Comparison of ENCODE assay signal across 7 cellular contexts in genomic region chr20:1118004-1118335, GRCh38. TPM values are rescaled to one million over a fixed set of nuclear protein-coding genes. Genes with fewer than 3 reads are reported as not detected.
DNase-seq lines count a peak whose midpoint lies in the region; ATAC-seq and TF ChIP-seq lines count a peak whose summit lies in the region.

No MANE protein-coding gene starts in this region.

- H4K20me1 ChIP-seq in HCT116 (ENCODE audit: insufficient read depth) = no peaks in the 10 kb centered on the region
- peaks cover 8% of the 10 kb centered on the region for H4K20me1 ChIP-seq in hepatocyte (ENCODE audit: insufficient read depth, poor library complexity, severe bottlenecking)

- peak overlapping the region; percentile 25 for H3K27ac ChIP-seq in HCT116 (ENCODE audit: low read depth, low read length)
- peak overlapping the region; percentile 61 for H3K27ac ChIP-seq in hepatocyte
- H3K27ac ChIP-seq in spleen = peak overlapping the region; percentile 82 to 91 (median 86)

- peak overlapping the region; percentile 85 for H3K27ac Mint-ChIP-seq in activated B cell treated with CpG ODN at 0.5 μM for 24 hours

- H3K36me3 ChIP-seq in HCT116 (ENCODE audit: control insufficient read depth in 1 of 2, insufficient read depth in 2 of 2, low read length in 2 of 2) (peaks cover 0 to 11% of the 10 kb centered on the region in 2 experiments; a peak in 2 of 4 replicates), hepatocyte (replicated peaks; ENCODE audit: insufficient read depth, low read depth) (no peaks in the 10 kb centered on the region), spleen (peaks cover 0 to 22% (median 3%) of the 10 kb centered on the region in 6 donors)

- H3K4me1 ChIP-seq in HCT116 (ENCODE audit: control insufficient read depth in 1 of 2, insufficient read depth in 2 of 2, low read length in 2 of 2) (peaks cover 14 to 19% of the 10 kb centered on the region in 2 experiments), hepatocyte (ENCODE audit: insufficient read depth) (peaks cover 19% of the 10 kb centered on the region), spleen (peaks cover 31 to 53% (median 49%) of the 10 kb centered on the region in 6 donors)

- peaks cover 46% of the 10 kb centered on the region for H3K79me2 ChIP-seq in HCT116 (ENCODE audit: insufficient read depth, low read length)
- H3K79me2 ChIP-seq in hepatocyte = peaks cover 48% of the 10 kb centered on the region

- no peak for TF ChIP-seq CTCF in HCT116 (IDR thresholded peaks at IDR 0.05 in 2 of 3, conservative IDR thresholded peaks at IDR 0.05 in 1 of 3; ENCODE audit: borderline replicate concordance in 1 of 3, insufficient read depth in 1 of 3, low read depth in 2 of 3, low read length in 2 of 3)
- no peak for TF ChIP-seq CTCF in activated B cell treated with CpG ODN at 0.5 μM for 24 hours (IDR thresholded peaks at IDR 0.05)
- no peak for TF ChIP-seq CTCF in hepatocyte (IDR thresholded peaks at IDR 0.05; ENCODE audit: poor library complexity)
- TF ChIP-seq CTCF in spleen (IDR thresholded peaks at IDR 0.05 in 8 of 11, conservative IDR thresholded peaks at IDR 0.05 in 3 of 11) = no peak

- 35% methylated on average over 13 of the region's 13 CpGs for WGBS in hepatocyte (ENCODE audit: low lambda C conversion rate, missing lambda C conversion rate)
- WGBS in spleen, 5 donors = 23 to 26% (median 24%) methylated on average over 13 of the region's 13 CpGs

- H3K36me3 Mint-ChIP-seq in activated B cell treated with CpG ODN at 0.5 μM for 24 hours (ENCODE audit: low read depth) = peaks cover 37% of the 10 kb centered on the region

- H3K4me3 ChIP-seq in HCT116 (replicated peaks in 1 of 2; ENCODE audit: low read depth in 1 of 2, low read length in 2 of 2) (peak overlapping the region; percentile 97 to 98), hepatocyte (peak overlapping the region; percentile 23), spleen (peak overlapping the region; percentile 86 to 99 (median 96))

- no peak for TF ChIP-seq RAD21 in HCT116 (IDR thresholded peaks at IDR 0.05; ENCODE audit: low read depth)

- H3K9ac ChIP-seq in HCT116 (ENCODE audit: low read length) = peak overlapping the region; percentile 96

- H2AFZ ChIP-seq in HCT116 (ENCODE audit: low read depth, low read length, poor library complexity, severe bottlenecking) (peak overlapping the region; percentile 89), hepatocyte (peak overlapping the region; percentile 82)

- peaks cover 59% of the 10 kb centered on the region for H3K4me1 Mint-ChIP-seq in activated B cell treated with CpG ODN at 0.5 μM for 24 hours

- DNase-seq in HCT116 (ENCODE audit: low read depth, low spot score) (no peak), activated B cell treated with CpG ODN at 0.5 μM for 24 hours (no peak), hepatocyte (ENCODE audit: low spot score) (no peak), spleen (no peak), NCI-H187 treated with DMSO at 0.1 percent for 48 hours (lab: John Stamatoyannopoulos, UW) (no peak)

- H3K4me2 ChIP-seq in HCT116 (ENCODE audit: low read length) = peak overlapping the region; percentile 100
- H3K4me2 ChIP-seq in hepatocyte = peak overlapping the region; percentile 73

- H3K27me3 ChIP-seq in HCT116 (ENCODE audit: insufficient read depth, low read length) (no peaks in the 10 kb centered on the region), hepatocyte (no peaks in the 10 kb centered on the region), spleen (replicated peaks in 1 of 7) (no peaks in the 10 kb centered on the region)

- BruUV-seq in HCT116 (replicated peaks; lab: Mats Ljungman, UMichigan) = TSS peak; percentile 92

- TF ChIP-seq POLR2A in HCT116 (IDR thresholded peaks at IDR 0.05; ENCODE audit: borderline replicate concordance, extremely low read depth, insufficient read depth, insufficient read length) = no peak
- TF ChIP-seq POLR2A in spleen (IDR thresholded peaks at IDR 0.05) = no peak

- CTCF ChIA-PET in HCT116 (lab: Charles Lee) = interaction anchor here (1.0 kb wide), 1 partner anchor 10 kb away, joined by 4 read pairs; no protein-coding TSS in a partner anchor
- CTCF ChIA-PET in activated B cell treated with CpG ODN at 0.5 μM for 24 hours (lab: Charles Lee) = interaction anchor here (1.0 to 1.6 kb wide), 3 partner anchors 9 to 15 kb away, joined by 3 to 4 read pairs (median 3); no protein-coding TSS in a partner anchor

- peak overlapping the region; percentile 93 for H3K4me3 Mint-ChIP-seq in activated B cell treated with CpG ODN at 0.5 μM for 24 hours

- ATAC-seq in HCT116 = no peak
- no peak for ATAC-seq in activated B cell treated with CpG ODN at 0.5 μM for 24 hours (ENCODE audit: low read depth)
- no peak for ATAC-seq in GM21390 (IDR thresholded peaks at IDR 0.05; ENCODE audit: unreplicated experiment)
- no peak for ATAC-seq in HG02840 (IDR thresholded peaks at IDR 0.05; ENCODE audit: low FRiP score, unreplicated experiment)

- H3K9me3 ChIP-seq in HCT116 (ENCODE audit: control insufficient read depth in 1 of 2, insufficient read depth in 1 of 2, low read depth in 1 of 2, low read length in 2 of 2) (no peaks in the 10 kb centered on the region), hepatocyte (ENCODE audit: low read depth) (no peaks in the 10 kb centered on the region), spleen (no peaks in the 10 kb centered on the region)

- H3K9me2 ChIP-seq in HCT116 (ENCODE audit: insufficient read depth) (no peaks in the 10 kb centered on the region), hepatocyte (replicated peaks; ENCODE audit: insufficient read depth) (no peaks in the 10 kb centered on the region)

- POLR2A ChIA-PET in HCT116 (lab: Charles Lee) = interaction anchor here (0.6 kb wide), 1 partner anchor 146 kb away, joined by 3 read pairs; no protein-coding TSS in a partner anchor
- POLR2A ChIA-PET in activated B cell treated with CpG ODN at 0.5 μM for 24 hours (lab: Charles Lee) = interaction anchor here (1.0 kb wide), 1 partner anchor 9 kb away, joined by 4 read pairs; no protein-coding TSS in a partner anchor

- no peaks in the 10 kb centered on the region for H3K27me3 Mint-ChIP-seq in activated B cell treated with CpG ODN at 0.5 μM for 24 hours

- RAD21 ChIA-PET in HCT116 (lab: Charles Lee; ENCODE audit: low non-redundant PET in 1 of 2, low total read pairs in 2 of 2, uncharacterized antibody in 2 of 2, unreplicated experiment in 2 of 2) = no interaction called here

- H3K9me3 Mint-ChIP-seq in activated B cell treated with CpG ODN at 0.5 μM for 24 hours = no peaks in the 10 kb centered on the region

- intact Hi-C loops in HCT116 (cut with micrococcal nuclease) (loop anchor here (2.0 to 10.0 kb wide), 2 partner anchors 97 to 349 kb away; partner anchors contain the start of gene NSFL1C), activated B cell treated with CpG ODN at 0.5 μM for 24 hours (cut with micrococcal nuclease) (loop anchor here (1.0 to 5.0 kb wide), 9 partner anchors 109 to 1929 kb away; partner anchors contain the start of genes CSNK2A1, FAM110A, FKBP1A and MRPS26), spleen (cut with DNase I; ENCODE audit: low total_unique reads) (no loop called here)

TF ChIP-seq in HCT116, 20 proteins besides CTCF, POLR2A, EP300 and RAD21 (continues in another document):
- TF ChIP-seq JUND (IDR thresholded peaks at IDR 0.05) (no peak), EGR1 (IDR thresholded peaks at IDR 0.05; ENCODE audit: low read depth) (no peak), SP1 (IDR thresholded peaks at IDR 0.05; ENCODE audit: low read depth) (no peak), ZFX (IDR thresholded peaks at IDR 0.05) (no peak), CEBPB (IDR thresholded peaks at IDR 0.05; ENCODE audit: low read depth) (no peak), YY1 (IDR thresholded peaks at IDR 0.05; ENCODE audit: extremely low read depth, insufficient replicate concordance, low read depth, low read length) (no peak), POLR2AphosphoS5 (IDR thresholded peaks at IDR 0.05; ENCODE audit: low read depth, low read length) (no peak), TCF7L2 (IDR thresholded peaks at IDR 0.05; ENCODE audit: borderline replicate concordance, extremely low read depth, insufficient read depth, insufficient read length) (no peak), SIN3A (IDR thresholded peaks at IDR 0.05; ENCODE audit: low read depth) (no peak), EZH2 (IDR thresholded peaks at IDR 0.05) (no peak), FOSL1 (IDR thresholded peaks at IDR 0.05; ENCODE audit: low read depth) (no peak), ZNF274 (IDR thresholded peaks at IDR 0.05; ENCODE audit: low read depth, low read length) (no peak), MAX (IDR thresholded peaks at IDR 0.05) (no peak), EZH2phosphoT487 (IDR thresholded peaks at IDR 0.05; ENCODE audit: borderline replicate concordance) (no peak), SRF (IDR thresholded peaks at IDR 0.05; ENCODE audit: low read depth) (no peak)
- TF ChIP-seq, protein P1, sequence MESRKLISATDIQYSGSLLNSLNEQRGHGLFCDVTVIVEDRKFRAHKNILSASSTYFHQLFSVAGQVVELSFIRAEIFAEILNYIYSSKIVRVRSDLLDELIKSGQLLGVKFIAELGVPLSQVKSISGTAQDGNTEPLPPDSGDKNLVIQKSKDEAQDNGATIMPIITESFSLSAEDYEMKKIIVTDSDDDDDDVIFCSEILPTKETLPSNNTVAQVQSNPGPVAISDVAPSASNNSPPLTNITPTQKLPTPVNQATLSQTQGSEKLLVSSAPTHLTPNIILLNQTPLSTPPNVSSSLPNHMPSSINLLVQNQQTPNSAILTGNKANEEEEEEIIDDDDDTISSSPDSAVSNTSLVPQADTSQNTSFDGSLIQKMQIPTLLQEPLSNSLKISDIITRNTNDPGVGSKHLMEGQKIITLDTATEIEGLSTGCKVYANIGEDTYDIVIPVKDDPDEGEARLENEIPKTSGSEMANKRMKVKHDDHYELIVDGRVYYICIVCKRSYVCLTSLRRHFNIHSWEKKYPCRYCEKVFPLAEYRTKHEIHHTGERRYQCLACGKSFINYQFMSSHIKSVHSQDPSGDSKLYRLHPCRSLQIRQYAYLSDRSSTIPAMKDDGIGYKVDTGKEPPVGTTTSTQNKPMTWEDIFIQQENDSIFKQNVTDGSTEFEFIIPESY (IDR thresholded peaks at IDR 0.05; ENCODE audit: extremely low read depth, insufficient replicate concordance, low read length) = no peak
- TF ChIP-seq, protein P2, sequence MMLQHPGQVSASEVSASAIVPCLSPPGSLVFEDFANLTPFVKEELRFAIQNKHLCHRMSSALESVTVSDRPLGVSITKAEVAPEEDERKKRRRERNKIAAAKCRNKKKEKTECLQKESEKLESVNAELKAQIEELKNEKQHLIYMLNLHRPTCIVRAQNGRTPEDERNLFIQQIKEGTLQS (IDR thresholded peaks at IDR 0.05) = no peak

RNA-seq across cellular contexts. Expression of gene PSMF1, which starts 0.4 kb away (rescaled TPM):
- total RNA-seq in HCT116 (2021; ENCODE audit: unreplicated experiment) = 153 TPM
- 133 and 144 TPM in 2 replicates for polyA plus RNA-seq in HCT116 (2012)
- total RNA-seq in activated B cell treated with CpG ODN at 0.5 μM for 24 hours = 130 and 137 TPM in 2 replicates
- 65.2 and 97.3 TPM in 2 replicates for total RNA-seq in hepatocyte
- 125 and 126 TPM in 2 replicates for polyA plus RNA-seq in hepatocyte
- 100 to 1,000 TPM; 110 to 169 (median 134) TPM for total RNA-seq in spleen
- polyA plus RNA-seq in spleen = 10 to 100 TPM; 25.7 to 49.2 (median 38.7) TPM

Comparison
In these comparisons a context has a peak if more than half of its experiments do, and no peak if none do; other contexts are left out.
1. H3K27ac ChIP-seq: peak in every context shown above with its lines; median percentile 86 in spleen; 61 in hepatocyte; 25 in HCT116.
2. H3K4me3 ChIP-seq: peak in every context shown above with its lines; median percentile 98 in HCT116; 96 in spleen; 23 in hepatocyte.